1 cellular context compared by ENCODE assay signal in genomic region chr2:128091691-128092050, GRCh38.
TF ChIP-seq lines count a peak whose summit lies in the region.

No MANE protein-coding gene starts in this region.

TF ChIP-seq in IMR-90, 13 proteins besides CTCF, POLR2A, EP300 and RAD21:
- TF ChIP-seq ELK1 (IDR thresholded peaks at IDR 0.05; ENCODE audit: borderline replicate concordance, low read depth, low read length) = no peak
- no peak for TF ChIP-seq NFE2L2 (IDR thresholded peaks at IDR 0.05; ENCODE audit: low read depth, low read length)
- TF ChIP-seq RFX5 (IDR thresholded peaks at IDR 0.05; ENCODE audit: low read depth, low read length) = no peak
- no peak for TF ChIP-seq SMC3 (IDR thresholded peaks at IDR 0.05; ENCODE audit: low read depth, low read length)
- TF ChIP-seq MAZ (IDR thresholded peaks at IDR 0.05; ENCODE audit: borderline replicate concordance, low read depth, low read length) = no peak
- no peak for TF ChIP-seq MXI1 (IDR thresholded peaks at IDR 0.05; ENCODE audit: borderline replicate concordance, low read depth, low read length)
